Comparison of ENCODE assay signal across 2 cellular contexts in genomic region chr10:27969931-27970330, GRCh38. TPM values are rescaled to one million over a fixed set of nuclear protein-coding genes. Genes with fewer than 3 reads are reported as not detected.
"Had no signal": no experiment of that assay in that cellular context is flagged by ENCODE, and none has a peak within 500 bp of the region (broad histone marks: within the 10 kb centered on the region; RNA-seq: fewer than 3 reads in every experiment).

No MANE protein-coding gene starts in this region.

RNA-seq across cellular contexts. Expression of gene ODAD2, which starts 28.9 kb away (rescaled TPM):
- total RNA-seq: G401, GM12878 had no signal
- polyA plus RNA-seq: GM12878 had no signal
